18 cellular contexts compared by ENCODE assay signal in genomic region chr17:63534816-63535455, GRCh38. TPM values are rescaled to one million over a fixed set of nuclear protein-coding genes. Genes with fewer than 3 reads are reported as not detected.
DNase-seq lines count a peak whose midpoint lies in the region; ATAC-seq and TF ChIP-seq lines count a peak whose summit lies in the region.
"Had no signal": no experiment of that assay in that cellular context is flagged by ENCODE, and none has a peak within 500 bp of the region (broad histone marks: within the 10 kb centered on the region; RNA-seq: fewer than 3 reads in every experiment).

No MANE protein-coding gene starts in this region.

- peaks cover 21% of the 10 kb centered on the region for H3K27me3 Mint-ChIP-seq in endothelial cell (ENCODE audit: unreplicated experiment)
- peaks cover 9% of the 10 kb centered on the region for H3K27me3 Mint-ChIP-seq in neural progenitor cell (ENCODE audit: insufficient read depth, low read depth)
- peaks cover 25 to 36% (median 30%) of the 10 kb centered on the region in 3 donors for H3K27me3 Mint-ChIP-seq in CD14-positive monocyte (ENCODE audit: low read depth in 3 of 3)

- H3K27ac ChIP-seq in SK-N-SH (ENCODE audit: low read depth in 2 of 2, low read length in 1 of 2) (no peak overlapping the region), neural progenitor cell (no peak overlapping the region)
- H3K27ac ChIP-seq: 22Rv1, A549, C4-2B had no signal

- H3K9me3 Mint-ChIP-seq in endothelial cell (ENCODE audit: unreplicated experiment) (no peaks in the 10 kb centered on the region), neural progenitor cell (no peaks in the 10 kb centered on the region), CD14-positive monocyte (peaks cover 0 to 4% (median 0%) of the 10 kb centered on the region in 7 donors)
- H3K9me3 Mint-ChIP-seq: H9 had no signal

- no peaks in the 10 kb centered on the region for H3K36me3 ChIP-seq in SK-N-SH (replicated peaks in 1 of 2; ENCODE audit: control insufficient read depth in 1 of 2, insufficient read depth in 2 of 2, low read length in 1 of 2)
- no peaks in the 10 kb centered on the region for H3K36me3 ChIP-seq in neural progenitor cell

- H3K4me2 ChIP-seq in SK-N-SH (no peak overlapping the region), neural progenitor cell (no peak overlapping the region)
- H3K4me2 ChIP-seq: A549 had no signal

- CTCF ChIA-PET in SK-N-SH (lab: Yijun Ruan, JAX) = interaction anchor here (0.6 to 1.2 kb wide), 4 partner anchors 8 to 56 kb away, joined by 3 to 5 read pairs (median 3); no protein-coding TSS in a partner anchor

- peak; percentile 15 for DNase-seq in SK-N-SH
- DNase-seq in endothelial cell (ENCODE audit: low spot score) = no peak
- no peak for DNase-seq in neural progenitor cell (ENCODE audit: low spot score)
- DNase-seq in CD14-positive monocyte (ENCODE audit: low spot score) = no peak
- DNase-seq: AML-193; CD4-positive, alpha-beta memory T cell; DMS153; DMS79; GDM1; GOT3; H9 had no signal

- H3K27me3 ChIP-seq in SK-N-SH (ENCODE audit: insufficient read depth) (peaks cover 17% of the 10 kb centered on the region; the same call in 1 of the 2 replicates), neural progenitor cell (peaks cover 31% of the 10 kb centered on the region)

- TF ChIP-seq CTCF in SK-N-SH (IDR thresholded peaks at IDR 0.05) = no peak
- no peak for TF ChIP-seq CTCF in endothelial cell (IDR thresholded peaks at IDR 0.05; ENCODE audit: unreplicated experiment)
- TF ChIP-seq CTCF in neural progenitor cell (IDR thresholded peaks at IDR 0.05) = no peak
- no peak for TF ChIP-seq CTCF in CD14-positive monocyte (IDR thresholded peaks at IDR 0.05)

- H3K9me3 ChIP-seq in SK-N-SH = no peaks in the 10 kb centered on the region
- H3K9me3 ChIP-seq in neural progenitor cell (ENCODE audit: low read depth) = no peaks in the 10 kb centered on the region
- H3K9me3 ChIP-seq: A549 had no signal

- H3K9me2 ChIP-seq in SK-N-SH = no peaks in the 10 kb centered on the region

- H3K27ac Mint-ChIP-seq in endothelial cell (ENCODE audit: unreplicated experiment) = peak overlapping the region; percentile 32
- peak overlapping the region; percentile 7 for H3K27ac Mint-ChIP-seq in neural progenitor cell
- no peak overlapping the region for H3K27ac Mint-ChIP-seq in CD14-positive monocyte
- H3K27ac Mint-ChIP-seq: CD4-positive, alpha-beta memory T cell had no signal

- H4K20me1 ChIP-seq in SK-N-SH (ENCODE audit: insufficient read depth) (no peaks in the 10 kb centered on the region), neural progenitor cell (ENCODE audit: low read depth) (no peaks in the 10 kb centered on the region)

- H3K9ac ChIP-seq in SK-N-SH = no peak overlapping the region
- H3K9ac ChIP-seq in neural progenitor cell = no peak overlapping the region

- H3K4me1 ChIP-seq in SK-N-SH (ENCODE audit: control insufficient read depth in 1 of 2, insufficient read depth in 2 of 2, low read depth in 1 of 2, low read length in 1 of 2) = peaks cover 0 to 22% of the 10 kb centered on the region in 2 experiments; a peak in 1 of 4 replicates
- H3K4me1 ChIP-seq in neural progenitor cell = no peaks in the 10 kb centered on the region
- H3K4me1 ChIP-seq: A549 had no signal

- no peak for TF ChIP-seq RAD21 in SK-N-SH (IDR thresholded peaks at IDR 0.05; ENCODE audit: low read length)

- H3K4me3 ChIP-seq in SK-N-SH (ENCODE audit: low read depth in 2 of 2, low read length in 1 of 2) (no peak overlapping the region), neural progenitor cell (no peak overlapping the region)
- H3K4me3 ChIP-seq: A549 had no signal

- WGBS in SK-N-SH (ENCODE audit: low lambda C conversion rate) = 71% methylated on average over 13 of the region's 13 CpGs

- H3K79me2 ChIP-seq in SK-N-SH (ENCODE audit: insufficient read depth) (no peaks in the 10 kb centered on the region), neural progenitor cell (ENCODE audit: low read depth) (no peaks in the 10 kb centered on the region)

- ATAC-seq in SK-N-SH treated with all-trans-retinoic acid at 6 μM for 48 hours (no peak), HG03159 (IDR thresholded peaks at IDR 0.05; ENCODE audit: unreplicated experiment) (no peak), GM19395 (IDR thresholded peaks at IDR 0.05; ENCODE audit: unreplicated experiment) (no peak)
- ATAC-seq: A549 had no signal

- H3K4me3 Mint-ChIP-seq in endothelial cell (ENCODE audit: unreplicated experiment) (no peak overlapping the region), neural progenitor cell (no peak overlapping the region), CD14-positive monocyte (no peak overlapping the region)
- H3K4me3 Mint-ChIP-seq: CD4-positive, alpha-beta memory T cell had no signal

- no peak overlapping the region for H2AFZ ChIP-seq in SK-N-SH (ENCODE audit: low read depth)
- no peak overlapping the region for H2AFZ ChIP-seq in neural progenitor cell (replicated peaks)

- H3K36me3 Mint-ChIP-seq in endothelial cell (ENCODE audit: low read depth, unreplicated experiment) = peaks cover 11% of the 10 kb centered on the region
- H3K36me3 Mint-ChIP-seq in neural progenitor cell = no peaks in the 10 kb centered on the region
- H3K36me3 Mint-ChIP-seq in CD14-positive monocyte = no peaks in the 10 kb centered on the region
- H3K36me3 Mint-ChIP-seq: CD4-positive, alpha-beta memory T cell had no signal

- POLR2A ChIA-PET in SK-N-SH (lab: Yijun Ruan, JAX) = no interaction called here

- H3K4me1 Mint-ChIP-seq in endothelial cell (ENCODE audit: unreplicated experiment) (peaks cover 3% of the 10 kb centered on the region), neural progenitor cell (peaks cover 2% of the 10 kb centered on the region), CD14-positive monocyte (peaks cover 4% of the 10 kb centered on the region)

- TF ChIP-seq EP300 in SK-N-SH (IDR thresholded peaks at IDR 0.05; ENCODE audit: borderline replicate concordance in 1 of 2, low read depth in 1 of 2, low read length in 1 of 2) = no peak

- intact Hi-C loops in CD14-positive monocyte (cut with micrococcal nuclease) = no loop called here

- H3F3A ChIP-seq in SK-N-SH (replicated peaks; ENCODE audit: insufficient read depth) (no peaks in the 10 kb centered on the region), neural progenitor cell (ENCODE audit: low read depth) (no peaks in the 10 kb centered on the region)

TF ChIP-seq in SK-N-SH, 30 proteins besides CTCF, POLR2A, EP300 and RAD21 (continues in another document):
- TF ChIP-seq GABPA (IDR thresholded peaks at IDR 0.05; ENCODE audit: low read depth) (no peak), SMC3 (IDR thresholded peaks at IDR 0.05; ENCODE audit: low read depth, low read length) (no peak), SIN3A (IDR thresholded peaks at IDR 0.05; ENCODE audit: borderline replicate concordance, low read depth, low read length) (no peak), MEF2A (IDR thresholded peaks at IDR 0.05; ENCODE audit: borderline replicate concordance, low read depth) (no peak), NRF1 (IDR thresholded peaks at IDR 0.05; ENCODE audit: low read depth, low read length) (no peak), IRF3 (IDR thresholded peaks at IDR 0.05; ENCODE audit: low read depth, low read length) (no peak), TEAD4 (IDR thresholded peaks at IDR 0.05; ENCODE audit: borderline replicate concordance, insufficient read depth) (no peak)

TF ChIP-seq in SK-N-SH treated with all-trans-retinoic acid at 6 μM for 48 hours, 23 proteins besides CTCF, POLR2A, EP300 and RAD21 (continues in another document):
- no peak for TF ChIP-seq ZFP30 (CRISPR knock-in tag; IDR thresholded peaks at IDR 0.05)
- no peak for TF ChIP-seq ZNF8 (CRISPR knock-in tag; IDR thresholded peaks at IDR 0.05)
- TF ChIP-seq PATZ1 (CRISPR knock-in tag; IDR thresholded peaks at IDR 0.05; ENCODE audit: borderline replicate concordance) = no peak
- no peak for TF ChIP-seq ZFP3 (CRISPR knock-in tag; IDR thresholded peaks at IDR 0.05)
- TF ChIP-seq BACH2 (CRISPR knock-in tag; IDR thresholded peaks at IDR 0.05; ENCODE audit: borderline replicate concordance) = no peak
- no peak for TF ChIP-seq CSDC2 (CRISPR knock-in tag; IDR thresholded peaks at IDR 0.05)

RNA-seq across cellular contexts. Expression of gene KCNH6, which starts 11.8 kb away (rescaled TPM):
- polyA plus RNA-seq in SK-N-SH (2012; rRNA removed) (0.15 and 0.18 TPM in 2 replicates), CD14-positive monocyte (not detected)
- polyA plus RNA-seq in SK-N-SH (2012; cell fraction: cytosol; rRNA removed) = 0.09 and 0.14 TPM in 2 replicates
- polyA plus RNA-seq in SK-N-SH (2012; cell fraction: nucleus; rRNA removed) = 0.21 and 0.39 TPM in 2 replicates
- total RNA-seq in endothelial cell (ENCODE audit: unreplicated experiment) (18.6 TPM), neural progenitor cell (ENCODE audit: low replicate concordance) (0.03 TPM in 1 of 2 replicates, not detected in the other)
- total RNA-seq: CD4-positive, alpha-beta memory T cell; Daoy had no signal
- polyA plus RNA-seq: A549; CD4-positive, alpha-beta memory T cell had no signal

RNA-seq across cellular contexts. Expression of gene DCAF7, which starts 15.3 kb away (rescaled TPM):
- 54.6 and 63.5 TPM in 2 replicates for polyA plus RNA-seq in SK-N-SH (2012; rRNA removed)
- polyA plus RNA-seq in SK-N-SH (2012; cell fraction: cytosol; rRNA removed) = 35.9 and 50.8 TPM in 2 replicates
- polyA plus RNA-seq in SK-N-SH (2012; cell fraction: nucleus; rRNA removed) = 36.1 and 57.5 TPM in 2 replicates
- total RNA-seq in endothelial cell (ENCODE audit: unreplicated experiment) = 123 TPM
- total RNA-seq in neural progenitor cell (ENCODE audit: low replicate concordance) = 56.5 and 70.6 TPM in 2 replicates
- 10 to 100 TPM; 58.1 to 89.4 TPM for polyA plus RNA-seq in CD14-positive monocyte

RNA-seq across cellular contexts. Expression of gene ACE, which starts 58.1 kb away (rescaled TPM):
- polyA plus RNA-seq in SK-N-SH (2012; rRNA removed) (6.3 and 12.1 TPM in 2 replicates), CD14-positive monocyte (not detected)
- 6.0 and 10.9 TPM in 2 replicates for polyA plus RNA-seq in SK-N-SH (2012; cell fraction: cytosol; rRNA removed)
- 34.5 and 42.3 TPM in 2 replicates for polyA plus RNA-seq in SK-N-SH (2012; cell fraction: nucleus; rRNA removed)
- total RNA-seq in endothelial cell (ENCODE audit: unreplicated experiment) (44.8 TPM), neural progenitor cell (ENCODE audit: low replicate concordance) (0.22 TPM in 1 of 2 replicates, not detected in the other)

Comparison
In these comparisons a context has a peak if more than half of its experiments do, and no peak if none do; other contexts are left out.
1. H3K27ac Mint-ChIP-seq: peak in endothelial cell (single experiment) and neural progenitor cell (single experiment); none in CD14-positive monocyte (0 of 7).
2. RNA of gene KCNH6, which starts 11.8 kb away (total RNA-seq): 18.6 TPM in endothelial cell (single experiment); 0.03 TPM in neural progenitor cell; every median in the first group is over 10 times any median in the second.
3. RNA of gene ACE, which starts 58.1 kb away (total RNA-seq): 44.8 TPM in endothelial cell (single experiment); 0.22 TPM in neural progenitor cell; every median in the first group is over 10 times any median in the second.